ENCODE assay signal across 1 cellular context in the genomic region with DNA sequence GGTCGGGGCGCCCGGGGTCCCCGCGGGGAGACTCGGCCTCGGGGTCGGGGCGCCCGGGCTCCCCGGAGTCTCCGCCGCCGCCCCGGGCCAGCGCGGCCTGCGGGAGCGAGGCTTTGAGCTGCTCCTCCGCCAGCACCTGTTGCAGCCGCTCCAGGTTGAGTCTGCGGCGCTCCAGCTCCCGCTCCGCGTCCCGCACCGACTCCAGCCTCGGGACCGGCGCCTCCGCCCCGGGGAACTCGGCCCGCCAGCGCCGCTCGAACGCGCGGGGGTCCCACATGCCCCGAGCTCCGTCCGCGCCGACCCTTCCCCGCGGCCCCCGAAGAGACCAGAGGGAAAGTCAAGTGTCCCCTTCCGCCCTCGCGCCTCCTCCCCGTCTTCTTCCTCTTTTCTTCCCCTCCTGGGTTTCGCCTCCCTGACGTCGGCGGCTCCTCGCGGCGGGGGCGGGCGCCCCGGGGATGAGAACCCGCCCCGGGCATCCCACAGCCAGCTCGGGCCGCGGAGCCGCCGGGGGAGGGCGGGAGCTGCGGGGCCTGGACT.
TF ChIP-seq lines count a peak whose summit lies in the region.

No MANE protein-coding gene starts in this region.

TF ChIP-seq in GM12878, 131 proteins besides CTCF, POLR2A, EP300 and RAD21 (continued from another document and continues in another):
- TF ChIP-seq, protein P1, sequence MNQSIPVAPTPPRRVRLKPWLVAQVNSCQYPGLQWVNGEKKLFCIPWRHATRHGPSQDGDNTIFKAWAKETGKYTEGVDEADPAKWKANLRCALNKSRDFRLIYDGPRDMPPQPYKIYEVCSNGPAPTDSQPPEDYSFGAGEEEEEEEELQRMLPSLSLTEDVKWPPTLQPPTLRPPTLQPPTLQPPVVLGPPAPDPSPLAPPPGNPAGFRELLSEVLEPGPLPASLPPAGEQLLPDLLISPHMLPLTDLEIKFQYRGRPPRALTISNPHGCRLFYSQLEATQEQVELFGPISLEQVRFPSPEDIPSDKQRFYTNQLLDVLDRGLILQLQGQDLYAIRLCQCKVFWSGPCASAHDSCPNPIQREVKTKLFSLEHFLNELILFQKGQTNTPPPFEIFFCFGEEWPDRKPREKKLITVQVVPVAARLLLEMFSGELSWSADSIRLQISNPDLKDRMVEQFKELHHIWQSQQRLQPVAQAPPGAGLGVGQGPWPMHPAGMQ (IDR thresholded peaks at IDR 0.05; ENCODE audit: borderline replicate concordance) = no peak
- TF ChIP-seq BHLHE40 (IDR thresholded peaks at IDR 0.05; ENCODE audit: borderline replicate concordance in 1 of 2, low read depth in 2 of 2, low read length in 1 of 2) = no peak; a peak in 1 of 4 replicates
- TF ChIP-seq, protein P2, sequence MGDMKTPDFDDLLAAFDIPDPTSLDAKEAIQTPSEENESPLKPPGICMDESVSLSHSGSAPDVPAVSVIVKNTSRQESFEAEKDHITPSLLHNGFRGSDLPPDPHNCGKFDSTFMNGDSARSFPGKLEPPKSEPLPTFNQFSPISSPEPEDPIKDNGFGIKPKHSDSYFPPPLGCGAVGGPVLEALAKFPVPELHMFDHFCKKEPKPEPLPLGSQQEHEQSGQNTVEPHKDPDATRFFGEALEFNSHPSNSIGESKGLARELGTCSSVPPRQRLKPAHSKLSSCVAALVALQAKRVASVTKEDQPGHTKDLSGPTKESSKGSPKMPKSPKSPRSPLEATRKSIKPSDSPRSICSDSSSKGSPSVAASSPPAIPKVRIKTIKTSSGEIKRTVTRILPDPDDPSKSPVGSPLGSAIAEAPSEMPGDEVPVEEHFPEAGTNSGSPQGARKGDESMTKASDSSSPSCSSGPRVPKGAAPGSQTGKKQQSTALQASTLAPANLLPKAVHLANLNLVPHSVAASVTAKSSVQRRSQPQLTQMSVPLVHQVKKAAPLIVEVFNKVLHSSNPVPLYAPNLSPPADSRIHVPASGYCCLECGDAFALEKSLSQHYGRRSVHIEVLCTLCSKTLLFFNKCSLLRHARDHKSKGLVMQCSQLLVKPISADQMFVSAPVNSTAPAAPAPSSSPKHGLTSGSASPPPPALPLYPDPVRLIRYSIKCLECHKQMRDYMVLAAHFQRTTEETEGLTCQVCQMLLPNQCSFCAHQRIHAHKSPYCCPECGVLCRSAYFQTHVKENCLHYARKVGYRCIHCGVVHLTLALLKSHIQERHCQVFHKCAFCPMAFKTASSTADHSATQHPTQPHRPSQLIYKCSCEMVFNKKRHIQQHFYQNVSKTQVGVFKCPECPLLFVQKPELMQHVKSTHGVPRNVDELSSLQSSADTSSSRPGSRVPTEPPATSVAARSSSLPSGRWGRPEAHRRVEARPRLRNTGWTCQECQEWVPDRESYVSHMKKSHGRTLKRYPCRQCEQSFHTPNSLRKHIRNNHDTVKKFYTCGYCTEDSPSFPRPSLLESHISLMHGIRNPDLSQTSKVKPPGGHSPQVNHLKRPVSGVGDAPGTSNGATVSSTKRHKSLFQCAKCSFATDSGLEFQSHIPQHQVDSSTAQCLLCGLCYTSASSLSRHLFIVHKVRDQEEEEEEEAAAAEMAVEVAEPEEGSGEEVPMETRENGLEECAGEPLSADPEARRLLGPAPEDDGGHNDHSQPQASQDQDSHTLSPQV (IDR thresholded peaks at IDR 0.05) = no peak
- peak; percentile 67; the same call in 1 of the 2 replicates for TF ChIP-seq LARP7 (IDR thresholded peaks at IDR 0.05)
- no peak for TF ChIP-seq MTA2 (IDR thresholded peaks at IDR 0.05; ENCODE audit: low read depth)
- no peak for TF ChIP-seq NR2C1 (IDR thresholded peaks at IDR 0.05)
- peak in 1 of 2 experiments; percentile 94; a peak in 2 of 3 replicates for TF ChIP-seq EGR1 (IDR thresholded peaks at IDR 0.05; ENCODE audit: borderline replicate concordance in 1 of 2, low read depth in 2 of 2, low read length in 2 of 2)
- TF ChIP-seq TCF7 (IDR thresholded peaks at IDR 0.05; ENCODE audit: borderline replicate concordance) = no peak
- TF ChIP-seq, protein P3, sequence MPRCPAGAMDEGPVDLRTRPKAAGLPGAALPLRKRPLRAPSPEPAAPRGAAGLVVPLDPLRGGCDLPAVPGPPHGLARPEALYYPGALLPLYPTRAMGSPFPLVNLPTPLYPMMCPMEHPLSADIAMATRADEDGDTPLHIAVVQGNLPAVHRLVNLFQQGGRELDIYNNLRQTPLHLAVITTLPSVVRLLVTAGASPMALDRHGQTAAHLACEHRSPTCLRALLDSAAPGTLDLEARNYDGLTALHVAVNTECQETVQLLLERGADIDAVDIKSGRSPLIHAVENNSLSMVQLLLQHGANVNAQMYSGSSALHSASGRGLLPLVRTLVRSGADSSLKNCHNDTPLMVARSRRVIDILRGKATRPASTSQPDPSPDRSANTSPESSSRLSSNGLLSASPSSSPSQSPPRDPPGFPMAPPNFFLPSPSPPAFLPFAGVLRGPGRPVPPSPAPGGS (IDR thresholded peaks at IDR 0.05; ENCODE audit: borderline replicate concordance, insufficient read depth, low read depth, low read length, poor library complexity, severe bottlenecking) = no peak
- TF ChIP-seq, protein P4, sequence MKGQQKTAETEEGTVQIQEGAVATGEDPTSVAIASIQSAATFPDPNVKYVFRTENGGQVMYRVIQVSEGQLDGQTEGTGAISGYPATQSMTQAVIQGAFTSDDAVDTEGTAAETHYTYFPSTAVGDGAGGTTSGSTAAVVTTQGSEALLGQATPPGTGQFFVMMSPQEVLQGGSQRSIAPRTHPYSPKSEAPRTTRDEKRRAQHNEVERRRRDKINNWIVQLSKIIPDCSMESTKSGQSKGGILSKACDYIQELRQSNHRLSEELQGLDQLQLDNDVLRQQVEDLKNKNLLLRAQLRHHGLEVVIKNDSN (IDR thresholded peaks at IDR 0.05; ENCODE audit: borderline replicate concordance, extremely low read length, insufficient read depth, low read depth, low read length) = no peak
- TF ChIP-seq, protein P5, sequence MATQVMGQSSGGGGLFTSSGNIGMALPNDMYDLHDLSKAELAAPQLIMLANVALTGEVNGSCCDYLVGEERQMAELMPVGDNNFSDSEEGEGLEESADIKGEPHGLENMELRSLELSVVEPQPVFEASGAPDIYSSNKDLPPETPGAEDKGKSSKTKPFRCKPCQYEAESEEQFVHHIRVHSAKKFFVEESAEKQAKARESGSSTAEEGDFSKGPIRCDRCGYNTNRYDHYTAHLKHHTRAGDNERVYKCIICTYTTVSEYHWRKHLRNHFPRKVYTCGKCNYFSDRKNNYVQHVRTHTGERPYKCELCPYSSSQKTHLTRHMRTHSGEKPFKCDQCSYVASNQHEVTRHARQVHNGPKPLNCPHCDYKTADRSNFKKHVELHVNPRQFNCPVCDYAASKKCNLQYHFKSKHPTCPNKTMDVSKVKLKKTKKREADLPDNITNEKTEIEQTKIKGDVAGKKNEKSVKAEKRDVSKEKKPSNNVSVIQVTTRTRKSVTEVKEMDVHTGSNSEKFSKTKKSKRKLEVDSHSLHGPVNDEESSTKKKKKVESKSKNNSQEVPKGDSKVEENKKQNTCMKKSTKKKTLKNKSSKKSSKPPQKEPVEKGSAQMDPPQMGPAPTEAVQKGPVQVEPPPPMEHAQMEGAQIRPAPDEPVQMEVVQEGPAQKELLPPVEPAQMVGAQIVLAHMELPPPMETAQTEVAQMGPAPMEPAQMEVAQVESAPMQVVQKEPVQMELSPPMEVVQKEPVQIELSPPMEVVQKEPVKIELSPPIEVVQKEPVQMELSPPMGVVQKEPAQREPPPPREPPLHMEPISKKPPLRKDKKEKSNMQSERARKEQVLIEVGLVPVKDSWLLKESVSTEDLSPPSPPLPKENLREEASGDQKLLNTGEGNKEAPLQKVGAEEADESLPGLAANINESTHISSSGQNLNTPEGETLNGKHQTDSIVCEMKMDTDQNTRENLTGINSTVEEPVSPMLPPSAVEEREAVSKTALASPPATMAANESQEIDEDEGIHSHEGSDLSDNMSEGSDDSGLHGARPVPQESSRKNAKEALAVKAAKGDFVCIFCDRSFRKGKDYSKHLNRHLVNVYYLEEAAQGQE (IDR thresholded peaks at IDR 0.05; ENCODE audit: low read depth, low read length) = no peak
- no peak for TF ChIP-seq SIX5 (IDR thresholded peaks at IDR 0.05; ENCODE audit: low read depth, low read length, severe bottlenecking)
- TF ChIP-seq TCF3 (IDR thresholded peaks at IDR 0.05; ENCODE audit: borderline replicate concordance, insufficient read depth, low read depth, low read length) = peak; percentile 62; the same call in 1 of the 2 replicates
- TF ChIP-seq, protein P6, sequence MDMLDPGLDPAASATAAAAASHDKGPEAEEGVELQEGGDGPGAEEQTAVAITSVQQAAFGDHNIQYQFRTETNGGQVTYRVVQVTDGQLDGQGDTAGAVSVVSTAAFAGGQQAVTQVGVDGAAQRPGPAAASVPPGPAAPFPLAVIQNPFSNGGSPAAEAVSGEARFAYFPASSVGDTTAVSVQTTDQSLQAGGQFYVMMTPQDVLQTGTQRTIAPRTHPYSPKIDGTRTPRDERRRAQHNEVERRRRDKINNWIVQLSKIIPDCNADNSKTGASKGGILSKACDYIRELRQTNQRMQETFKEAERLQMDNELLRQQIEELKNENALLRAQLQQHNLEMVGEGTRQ (IDR thresholded peaks at IDR 0.05; ENCODE audit: borderline replicate concordance, low read depth, low read length) = no peak
- 0 out of 2 replicates have a peak, but pooled peaks have one; percentile 6 for TF ChIP-seq YY1 (IDR thresholded peaks at IDR 0.05; ENCODE audit: low read depth, low read length)
- TF ChIP-seq SMC3 (IDR thresholded peaks at IDR 0.05; ENCODE audit: borderline replicate concordance, low read length) = no peak
- TF ChIP-seq, protein P7, sequence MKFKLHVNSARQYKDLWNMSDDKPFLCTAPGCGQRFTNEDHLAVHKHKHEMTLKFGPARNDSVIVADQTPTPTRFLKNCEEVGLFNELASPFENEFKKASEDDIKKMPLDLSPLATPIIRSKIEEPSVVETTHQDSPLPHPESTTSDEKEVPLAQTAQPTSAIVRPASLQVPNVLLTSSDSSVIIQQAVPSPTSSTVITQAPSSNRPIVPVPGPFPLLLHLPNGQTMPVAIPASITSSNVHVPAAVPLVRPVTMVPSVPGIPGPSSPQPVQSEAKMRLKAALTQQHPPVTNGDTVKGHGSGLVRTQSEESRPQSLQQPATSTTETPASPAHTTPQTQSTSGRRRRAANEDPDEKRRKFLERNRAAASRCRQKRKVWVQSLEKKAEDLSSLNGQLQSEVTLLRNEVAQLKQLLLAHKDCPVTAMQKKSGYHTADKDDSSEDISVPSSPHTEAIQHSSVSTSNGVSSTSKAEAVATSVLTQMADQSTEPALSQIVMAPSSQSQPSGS (IDR thresholded peaks at IDR 0.05; ENCODE audit: low read length) = no peak
- TF ChIP-seq SP1 (IDR thresholded peaks at IDR 0.05; ENCODE audit: low read depth, low read length) = no peak
- TF ChIP-seq ATF7 (IDR thresholded peaks at IDR 0.05; ENCODE audit: low read depth) = no peak
- no peak for TF ChIP-seq HDGF (IDR thresholded peaks at IDR 0.05)
- TF ChIP-seq NBN (IDR thresholded peaks at IDR 0.05) = no peak
- TF ChIP-seq, protein P8, sequence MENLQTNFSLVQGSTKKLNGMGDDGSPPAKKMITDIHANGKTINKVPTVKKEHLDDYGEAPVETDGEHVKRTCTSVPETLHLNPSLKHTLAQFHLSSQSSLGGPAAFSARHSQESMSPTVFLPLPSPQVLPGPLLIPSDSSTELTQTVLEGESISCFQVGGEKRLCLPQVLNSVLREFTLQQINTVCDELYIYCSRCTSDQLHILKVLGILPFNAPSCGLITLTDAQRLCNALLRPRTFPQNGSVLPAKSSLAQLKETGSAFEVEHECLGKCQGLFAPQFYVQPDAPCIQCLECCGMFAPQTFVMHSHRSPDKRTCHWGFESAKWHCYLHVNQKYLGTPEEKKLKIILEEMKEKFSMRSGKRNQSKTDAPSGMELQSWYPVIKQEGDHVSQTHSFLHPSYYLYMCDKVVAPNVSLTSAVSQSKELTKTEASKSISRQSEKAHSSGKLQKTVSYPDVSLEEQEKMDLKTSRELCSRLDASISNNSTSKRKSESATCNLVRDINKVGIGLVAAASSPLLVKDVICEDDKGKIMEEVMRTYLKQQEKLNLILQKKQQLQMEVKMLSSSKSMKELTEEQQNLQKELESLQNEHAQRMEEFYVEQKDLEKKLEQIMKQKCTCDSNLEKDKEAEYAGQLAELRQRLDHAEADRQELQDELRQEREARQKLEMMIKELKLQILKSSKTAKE (IDR thresholded peaks at IDR 0.05; ENCODE audit: low read depth, poor library complexity, severe bottlenecking) = no peak
- TF ChIP-seq MEF2B (IDR thresholded peaks at IDR 0.05; ENCODE audit: partially characterized antibody, poor library complexity, severe bottlenecking) = no peak
- TF ChIP-seq MEF2A (IDR thresholded peaks at IDR 0.05; ENCODE audit: insufficient read depth, low read depth, low read length) = no peak
- TF ChIP-seq SMAD5 (IDR thresholded peaks at IDR 0.05; ENCODE audit: low read depth) = no peak
- no peak for TF ChIP-seq SIN3A (IDR thresholded peaks at IDR 0.05; ENCODE audit: low read depth, low read length)
- TF ChIP-seq FOS (IDR thresholded peaks at IDR 0.05; ENCODE audit: borderline replicate concordance, extremely low read depth, insufficient read length) = no peak
- no peak for TF ChIP-seq CHD2 (IDR thresholded peaks at IDR 0.05; ENCODE audit: borderline replicate concordance, low read depth, low read length)
- TF ChIP-seq GATAD2B (conservative IDR thresholded peaks at IDR 0.05; ENCODE audit: low read depth) = peak; percentile 95
- TF ChIP-seq TCF12 (IDR thresholded peaks at IDR 0.05; ENCODE audit: low read depth, low read length) = no peak
- TF ChIP-seq RELA (IDR thresholded peaks at IDR 0.05; ENCODE audit: borderline replicate concordance, partially characterized antibody) = no peak
- TF ChIP-seq EED (IDR thresholded peaks at IDR 0.05; ENCODE audit: low read depth) = peak; percentile 30; the same call in 1 of the 2 replicates
- TF ChIP-seq, protein P9, sequence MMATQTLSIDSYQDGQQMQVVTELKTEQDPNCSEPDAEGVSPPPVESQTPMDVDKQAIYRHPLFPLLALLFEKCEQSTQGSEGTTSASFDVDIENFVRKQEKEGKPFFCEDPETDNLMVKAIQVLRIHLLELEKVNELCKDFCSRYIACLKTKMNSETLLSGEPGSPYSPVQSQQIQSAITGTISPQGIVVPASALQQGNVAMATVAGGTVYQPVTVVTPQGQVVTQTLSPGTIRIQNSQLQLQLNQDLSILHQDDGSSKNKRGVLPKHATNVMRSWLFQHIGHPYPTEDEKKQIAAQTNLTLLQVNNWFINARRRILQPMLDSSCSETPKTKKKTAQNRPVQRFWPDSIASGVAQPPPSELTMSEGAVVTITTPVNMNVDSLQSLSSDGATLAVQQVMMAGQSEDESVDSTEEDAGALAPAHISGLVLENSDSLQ (IDR thresholded peaks at IDR 0.05) = no peak
- no peak for TF ChIP-seq BCL11A (IDR thresholded peaks at IDR 0.05; ENCODE audit: low read depth, low read length)
- TF ChIP-seq, protein P10, sequence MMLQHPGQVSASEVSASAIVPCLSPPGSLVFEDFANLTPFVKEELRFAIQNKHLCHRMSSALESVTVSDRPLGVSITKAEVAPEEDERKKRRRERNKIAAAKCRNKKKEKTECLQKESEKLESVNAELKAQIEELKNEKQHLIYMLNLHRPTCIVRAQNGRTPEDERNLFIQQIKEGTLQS (IDR thresholded peaks at IDR 0.05; ENCODE audit: borderline replicate concordance, extremely low read depth, low read depth, low read length) = no peak
- TF ChIP-seq IKZF1 (conservative IDR thresholded peaks at IDR 0.05) = peak; percentile 93
- TF ChIP-seq JUND (IDR thresholded peaks at IDR 0.05; ENCODE audit: low read depth, low read length) = no peak
- TF ChIP-seq ETV6 (conservative IDR thresholded peaks at IDR 0.05 in 1 of 2, IDR thresholded peaks at IDR 0.05 in 1 of 2; ENCODE audit: borderline replicate concordance in 1 of 2, low read depth in 1 of 2) = peak in 1 of 2 experiments; percentile 29; a peak in 1 of 4 replicates
- no peak for TF ChIP-seq HDAC2 (IDR thresholded peaks at IDR 0.05)
- no peak for TF ChIP-seq KLF5 (IDR thresholded peaks at IDR 0.05; ENCODE audit: partially characterized antibody)
- no peak for TF ChIP-seq NR2C2 (IDR thresholded peaks at IDR 0.05; ENCODE audit: borderline replicate concordance, control insufficient read depth, insufficient read length, low read depth)
